In genomic region chr3:53160335-53160659, GRCh38 we compare ENCODE assay signal across 8 cellular contexts. TPM values are rescaled to one million over a fixed set of nuclear protein-coding genes. Genes with fewer than 3 reads are reported as not detected.
DNase-seq lines count a peak whose midpoint lies in the region; ATAC-seq and TF ChIP-seq lines count a peak whose summit lies in the region.

No MANE protein-coding gene starts in this region.

- no peaks in the 10 kb centered on the region for H3K36me3 Mint-ChIP-seq in activated CD4-positive, alpha-beta T cell treated with anti-CD3 and anti-CD28 coated beads, Interleukin-2, amount 10 ng/mL, durations not matched to agents 7 days and 5 days (ENCODE audit: low read depth)

- H3K27me3 ChIP-seq in ascending aorta = no peaks in the 10 kb centered on the region
- no peaks in the 10 kb centered on the region for H3K27me3 ChIP-seq in liver (ENCODE audit: control insufficient read depth in 4 of 4, insufficient read depth in 4 of 4, low read length in 3 of 4)
- H3K27me3 ChIP-seq in testis = no peaks in the 10 kb centered on the region

- H3K4me3 ChIP-seq in ascending aorta (peak overlapping the region; percentile 88 to 90), liver (ENCODE audit: low read depth in 1 of 3, low read length in 3 of 3) (peak overlapping the region in 2 of 3 donors; percentile 60 to 84), testis (peak overlapping the region; percentile 91 to 92)

- intact Hi-C loops in ascending aorta (cut with DNase I) = loop anchor here (2.0 kb wide), 1 partner anchor 35 kb away; no protein-coding TSS in a partner anchor
- intact Hi-C loops in testis (cut with DNase I; ENCODE audit: low total_unique reads) = no loop called here

- no peaks in the 10 kb centered on the region for H3K9me3 ChIP-seq in ascending aorta
- no peaks in the 10 kb centered on the region for H3K9me3 ChIP-seq in liver (ENCODE audit: control insufficient read depth in 4 of 4, low read length in 3 of 4)
- H3K9me3 ChIP-seq in testis = no peaks in the 10 kb centered on the region

- H3K27ac Mint-ChIP-seq in activated CD4-positive, alpha-beta T cell treated with anti-CD3 and anti-CD28 coated beads, Interleukin-2, amount 10 ng/mL, durations not matched to agents 7 days and 5 days = peak overlapping the region; percentile 74

- no peak for TF ChIP-seq RAD21 in liver (IDR thresholded peaks at IDR 0.05)

- no peaks in the 10 kb centered on the region for H3K9me3 Mint-ChIP-seq in activated CD4-positive, alpha-beta T cell treated with anti-CD3 and anti-CD28 coated beads, Interleukin-2, amount 10 ng/mL, durations not matched to agents 7 days and 5 days

- H3K4me1 ChIP-seq in ascending aorta (peaks cover 6 to 29% of the 10 kb centered on the region in 2 donors), liver (ENCODE audit: control insufficient read depth in 4 of 4, insufficient read depth in 4 of 4, low read length in 3 of 4) (peaks cover 16 to 40% (median 33%) of the 10 kb centered on the region in 4 donors), testis (peaks cover 21% of the 10 kb centered on the region)

- H3K27me3 Mint-ChIP-seq in activated CD4-positive, alpha-beta T cell treated with anti-CD3 and anti-CD28 coated beads, Interleukin-2, amount 10 ng/mL, durations not matched to agents 7 days and 5 days = peaks cover 41% of the 10 kb centered on the region

- H3K4me1 Mint-ChIP-seq in activated CD4-positive, alpha-beta T cell treated with anti-CD3 and anti-CD28 coated beads, Interleukin-2, amount 10 ng/mL, durations not matched to agents 7 days and 5 days = peaks cover 22% of the 10 kb centered on the region

- TF ChIP-seq POLR2A in testis (IDR thresholded peaks at IDR 0.05) = no peak

- in situ Hi-C loops in GM13976 (cut with MboI; ENCODE audit: low sequenced_read_pairs, unreplicated experiment) = no loop called here

- peak overlapping the region; percentile 79 for H3K4me3 Mint-ChIP-seq in activated CD4-positive, alpha-beta T cell treated with anti-CD3 and anti-CD28 coated beads, Interleukin-2, amount 10 ng/mL, durations not matched to agents 7 days and 5 days

- no peak for ATAC-seq in HG03469 (IDR thresholded peaks at IDR 0.05; ENCODE audit: unreplicated experiment)

- H3K9ac ChIP-seq in liver (ENCODE audit: low read depth in 1 of 2, low read length in 2 of 2) = peak overlapping the region in 1 of 2 donors; percentile 25

- DNase-seq in activated CD4-positive, alpha-beta T cell treated with anti-CD3 and anti-CD28 coated beads, Interleukin-2, amount 10 ng/mL, durations not matched to agents 7 days and 5 days = no peak
- no peak for DNase-seq in activated CD4-positive, alpha-beta T cell treated with anti-CD3 and anti-CD28 coated beads, Interleukin-2, amount 50 U/mL, for 1 hour
- DNase-seq in ascending aorta (ENCODE audit: low spot score in 2 of 2) (no peak), testis (no peak), GM13976 (ENCODE audit: low spot score) (no peak), NCI-H1048 (lab: John Stamatoyannopoulos, UW) (no peak)

- WGBS in liver = 15% methylated on average over 3 of the region's 3 CpGs
- WGBS in testis, 2 donors = 20 to 22% methylated on average over 3 of the region's 3 CpGs

- no peak for TF ChIP-seq CTCF in ascending aorta (IDR thresholded peaks at IDR 0.05)
- no peak for TF ChIP-seq CTCF in liver (IDR thresholded peaks at IDR 0.05; ENCODE audit: low read depth, low read length, missing input control)
- peak in 1 of 3 experiments; percentile 23 for TF ChIP-seq CTCF in testis (IDR thresholded peaks at IDR 0.05)
- no peak for TF ChIP-seq CTCF in GM13976 (IDR thresholded peaks at IDR 0.05; ENCODE audit: borderline replicate concordance, control extremely low read depth, extremely low read depth, insufficient read depth, missing control alignments)

- CTCF ChIA-PET in activated CD4-positive, alpha-beta T cell treated with anti-CD3 and anti-CD28 coated beads, Interleukin-2, amount 10 ng/mL, durations not matched to agents 7 days and 5 days (lab: Charles Lee) = interaction anchor here (0.6 to 1.8 kb wide), 12 partner anchors 11 to 433 kb away, joined by 3 to 5 read pairs (median 4); no protein-coding TSS in a partner anchor

- H3K36me3 ChIP-seq in ascending aorta (no peaks in the 10 kb centered on the region), liver (ENCODE audit: control insufficient read depth in 4 of 4, insufficient read depth in 3 of 4, low read depth in 1 of 4, low read length in 3 of 4) (no peaks in the 10 kb centered on the region), testis (ENCODE audit: low read depth, missing control alignments) (no peaks in the 10 kb centered on the region)

- H3K27ac ChIP-seq in ascending aorta (peak overlapping the region; percentile 79 to 93), liver (ENCODE audit: low read depth in 1 of 2, low read length in 2 of 2) (peak overlapping the region in 1 of 2 donors; percentile 65), testis (peak overlapping the region; percentile 16 to 89)

- POLR2A ChIA-PET in activated CD4-positive, alpha-beta T cell treated with anti-CD3 and anti-CD28 coated beads, Interleukin-2, amount 10 ng/mL, durations not matched to agents 7 days and 5 days (lab: Charles Lee) = no interaction called here

TF ChIP-seq in liver, 16 proteins besides CTCF, POLR2A, EP300 and RAD21:
- no peak for TF ChIP-seq MAX (IDR thresholded peaks at IDR 0.05)

RNA-seq across cellular contexts. Expression of gene PRKCD, which starts 0.7 kb away (rescaled TPM):
- total RNA-seq in activated CD4-positive, alpha-beta T cell treated with anti-CD3 and anti-CD28 coated beads, Interleukin-2, amount 10 ng/mL, durations not matched to agents 7 days and 5 days = 10 to 100 TPM; 19.9 to 23.5 TPM
- total RNA-seq in ascending aorta = 36.3 TPM
- 1 to 10 TPM; 3.8 to 7.3 TPM for total RNA-seq in liver
- polyA plus RNA-seq in liver = 1 to 10 TPM; 3.1 TPM
- 10 to 100 TPM; 36.3 to 44.5 TPM for total RNA-seq in testis
- polyA plus RNA-seq in testis (ENCODE audit: insufficient read depth, low read depth, low replicate concordance) = 42.3 TPM

RNA-seq across cellular contexts. Expression of gene RFT1, which starts 30.1 kb away (rescaled TPM):
- 10 to 100 TPM; 33.3 to 34.1 TPM for total RNA-seq in activated CD4-positive, alpha-beta T cell treated with anti-CD3 and anti-CD28 coated beads, Interleukin-2, amount 10 ng/mL, durations not matched to agents 7 days and 5 days
- 12.1 TPM for total RNA-seq in ascending aorta
- total RNA-seq in liver = 10 to 100 TPM; 11.5 to 12.2 TPM
- 10 to 100 TPM in 1 of 2 donors, 1 to 10 TPM in 1; 8.0 to 12.6 TPM for polyA plus RNA-seq in liver
- total RNA-seq in testis = 10 to 100 TPM; 27.2 to 33.9 TPM
- polyA plus RNA-seq in testis (ENCODE audit: insufficient read depth, low read depth, low replicate concordance) = 36.8 TPM
